Comparison of ENCODE assay signal across 17 cellular contexts in genomic region chr17:74132354-74132753, GRCh38.
DNase-seq lines count a peak whose midpoint lies in the region; TF ChIP-seq lines count a peak whose summit lies in the region.
"Had no signal": no experiment of that assay in that cellular context is flagged by ENCODE, and none has a peak within 500 bp of the region (broad histone marks: within the 10 kb centered on the region; RNA-seq: fewer than 3 reads in every experiment).

No MANE protein-coding gene starts in this region.

- H3K4me3 Mint-ChIP-seq in H9 (no peak overlapping the region), progenitor cell of endocrine pancreas (ENCODE audit: low read depth) (no peak overlapping the region), Calu3 (ENCODE audit: low read depth, unreplicated experiment) (no peak overlapping the region)
- H3K4me3 Mint-ChIP-seq: CD8-positive, alpha-beta memory T cell; GM23338 had no signal

- H3K4me1 Mint-ChIP-seq in H9 (peaks cover 21 to 51% of the 10 kb centered on the region in 2 experiments), progenitor cell of endocrine pancreas (ENCODE audit: low read depth) (peaks cover 11% of the 10 kb centered on the region), Calu3 (ENCODE audit: low read depth, unreplicated experiment) (no peaks in the 10 kb centered on the region)
- H3K4me1 Mint-ChIP-seq: CD8-positive, alpha-beta memory T cell had no signal

- H2AFZ ChIP-seq in H9 (ENCODE audit: low read length) = no peak overlapping the region

- no peak overlapping the region for H3K27ac Mint-ChIP-seq in H9
- H3K27ac Mint-ChIP-seq in progenitor cell of endocrine pancreas = peak overlapping the region; percentile 56
- no peak overlapping the region for H3K27ac Mint-ChIP-seq in Calu3 (ENCODE audit: unreplicated experiment)
- H3K27ac Mint-ChIP-seq: CD8-positive, alpha-beta memory T cell; GM23338 had no signal

- H3K14ac ChIP-seq in H9 (ENCODE audit: insufficient read depth, low read length) = no peak overlapping the region

- CTCF ChIA-PET in Calu3 (lab: Charles Lee) = interaction anchor here (0.7 kb wide), 1 partner anchor 21 kb away, joined by 3 read pairs; no protein-coding TSS in a partner anchor

- no peak overlapping the region for H3K56ac ChIP-seq in H9 (ENCODE audit: insufficient read length, low read depth, low read length)

- no peak overlapping the region for H3K27ac ChIP-seq in H9 (ENCODE audit: insufficient read length, low read depth, low read length)
- H3K27ac ChIP-seq: BLaER1 had no signal

- H2BK15ac ChIP-seq in H9 (ENCODE audit: low read depth, low read length) = no peak overlapping the region

- no peaks in the 10 kb centered on the region for H3K27me3 ChIP-seq in H9 (ENCODE audit: insufficient read depth, low read length)
- H3K27me3 ChIP-seq: BLaER1 had no signal

- H3K79me2 ChIP-seq in H9 (ENCODE audit: insufficient read depth, low read length) = no peaks in the 10 kb centered on the region

- peak; percentile 19 for DNase-seq in H9
- peak; percentile 2 for DNase-seq in OCI-M1 (lab: John Stamatoyannopoulos, UW)
- peak; percentile 38 for DNase-seq in islet precursor cell
- DNase-seq in progenitor cell of endocrine pancreas (ENCODE audit: low spot score, unreplicated experiment) = no peak
- no peak for DNase-seq in Calu3
- DNase-seq in DMS79 (lab: John Stamatoyannopoulos, UW) = no peak
- DNase-seq in DMS 273 treated with DMSO at 0.1 percent for 48 hours (lab: John Stamatoyannopoulos, UW) = no peak
- DNase-seq in NCI-H2171 treated with DMSO at 0.1 percent for 48 hours (lab: John Stamatoyannopoulos, UW) = no peak
- DNase-seq: 8988T; AML-193; CD8-positive, alpha-beta memory T cell; DMS79 treated with DMSO at 0.1 percent for 48 hours; EL; H7 had no signal

- H3K9ac ChIP-seq in H9 (ENCODE audit: extremely low read depth, insufficient read length, low read length) = no peak overlapping the region
- H3K9ac ChIP-seq: BLaER1 had no signal

- H2BK12ac ChIP-seq in H9 (ENCODE audit: insufficient read length, low read depth, low read length) = no peak overlapping the region

- no peak overlapping the region for H4K5ac ChIP-seq in H9 (ENCODE audit: insufficient read length, low read depth, low read length)

- H3K4me1 ChIP-seq in H9 (ENCODE audit: insufficient read depth, low read length) = no peaks in the 10 kb centered on the region; the same call in 1 of the 2 replicates
- H3K4me1 ChIP-seq: Caco-2 had no signal

- no peaks in the 10 kb centered on the region for H3K9me3 ChIP-seq in H9 (ENCODE audit: control insufficient read depth, low read depth, low read length)
- H3K9me3 ChIP-seq: BLaER1 had no signal

- no peaks in the 10 kb centered on the region for H3K23me2 ChIP-seq in H9 (ENCODE audit: insufficient read length, low read depth, low read length, poor library complexity, severe bottlenecking)

- H2AK5ac ChIP-seq in H9 (ENCODE audit: insufficient read length, low read length) = no peak overlapping the region

- H2BK20ac ChIP-seq in H9 (ENCODE audit: low read depth, low read length, poor library complexity, severe bottlenecking) = no peak overlapping the region

- no peak overlapping the region for H3K18ac ChIP-seq in H9 (ENCODE audit: insufficient read length, low read depth, low read length)

- no peak overlapping the region for H2BK120ac ChIP-seq in H9 (ENCODE audit: low read depth, low read length, poor library complexity, severe bottlenecking)

- H3K79me1 ChIP-seq in H9 (ENCODE audit: insufficient read depth, low read depth, low read length, poor library complexity, severe bottlenecking) = no peaks in the 10 kb centered on the region

- H2BK5ac ChIP-seq in H9 (ENCODE audit: insufficient read length, low read length) = no peak overlapping the region

- no peak overlapping the region for H4K8ac ChIP-seq in H9 (replicated peaks; ENCODE audit: insufficient read length, low read depth, low read length)

- BruUV-seq in Calu3 (replicated peaks; lab: Mats Ljungman, UMichigan) = no TSS peak

- H3T11ph ChIP-seq in H9 (ENCODE audit: low read length) = no peak overlapping the region

- intact Hi-C loops in Calu3 (cut with micrococcal nuclease; ENCODE audit: unreplicated experiment) = no loop called here

- no peak overlapping the region for H3K4me2 ChIP-seq in H9 (ENCODE audit: insufficient read depth, insufficient read length, low read length)
- H3K4me2 ChIP-seq: BLaER1, GM23338 had no signal

- no CpG with 5 or more reads among the region's 6 CpGs for WGBS in H9 (ENCODE audit: extremely low coverage, insufficient read length, low lambda C conversion rate)

- H3K27me3 Mint-ChIP-seq in H9 (ENCODE audit: low read depth) (peaks cover 19% of the 10 kb centered on the region), progenitor cell of endocrine pancreas (peaks cover 6% of the 10 kb centered on the region), Calu3 (ENCODE audit: unreplicated experiment) (peaks cover 84% of the 10 kb centered on the region)

- no peak overlapping the region for H3K23ac ChIP-seq in H9 (ENCODE audit: insufficient read length, low read depth, low read length)

- no peaks in the 10 kb centered on the region; a peak in 1 of 7 replicates for H3K36me3 Mint-ChIP-seq in H9 (ENCODE audit: insufficient read depth in 1 of 3, low read depth in 3 of 3)
- no peaks in the 10 kb centered on the region for H3K36me3 Mint-ChIP-seq in progenitor cell of endocrine pancreas (ENCODE audit: insufficient read depth)
- no peaks in the 10 kb centered on the region for H3K36me3 Mint-ChIP-seq in Calu3 (ENCODE audit: insufficient read depth, unreplicated experiment)

- TF ChIP-seq CTCF in H9 (conservative IDR thresholded peaks at IDR 0.05) (no peak), progenitor cell of endocrine pancreas (IDR thresholded peaks at IDR 0.05; ENCODE audit: unreplicated experiment) (no peak), Calu3 (IDR thresholded peaks at IDR 0.05; ENCODE audit: unreplicated experiment) (no peak)

- H3K9me3 Mint-ChIP-seq in H9 = no peaks in the 10 kb centered on the region; a peak in 3 of 5 replicates
- H3K9me3 Mint-ChIP-seq in progenitor cell of endocrine pancreas (ENCODE audit: low read depth) = no peaks in the 10 kb centered on the region
- no peaks in the 10 kb centered on the region for H3K9me3 Mint-ChIP-seq in Calu3 (ENCODE audit: low read depth, unreplicated experiment)
- H3K9me3 Mint-ChIP-seq: GM23338 had no signal

- no peak overlapping the region for H3K4ac ChIP-seq in H9 (ENCODE audit: low read depth, low read length)

- no peaks in the 10 kb centered on the region for H4K20me1 ChIP-seq in H9 (ENCODE audit: control insufficient read depth, insufficient read depth, insufficient read length)
- H4K20me1 ChIP-seq: BLaER1 had no signal

- H4K91ac ChIP-seq in H9 (ENCODE audit: insufficient read length, low read depth, low read length) = no peak overlapping the region

Comparison
In these comparisons a context has a peak if more than half of its experiments do, and no peak if none do; other contexts are left out.
1. DNase-seq: peak in H9 (single experiment), OCI-M1 (single experiment) and islet precursor cell (single experiment); none in progenitor cell of endocrine pancreas (single experiment), Calu3 (single experiment), DMS79 (single experiment), DMS 273 treated with DMSO at 0.1 percent for 48 hours (single experiment) and NCI-H2171 treated with DMSO at 0.1 percent for 48 hours (single experiment).